18 cellular contexts compared by ENCODE assay signal in the genomic region with DNA sequence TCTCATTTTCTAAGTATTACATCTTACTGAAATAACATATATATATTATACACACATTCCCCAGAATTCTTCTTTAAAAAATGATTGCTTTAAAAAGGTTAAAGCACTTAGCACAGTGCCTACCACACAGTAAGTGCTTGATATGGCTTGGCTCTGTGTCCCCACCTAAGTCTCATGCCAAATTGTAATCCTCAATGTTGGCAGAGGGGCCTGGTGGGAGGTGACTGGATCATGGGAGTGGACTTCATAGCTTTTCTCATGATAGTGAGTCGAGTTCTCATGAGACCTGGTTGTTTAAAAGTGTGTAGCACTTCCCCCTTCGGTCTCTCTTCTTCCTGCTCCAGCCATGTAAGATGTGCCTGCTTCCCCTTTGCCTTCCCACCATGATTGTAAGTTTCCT. TPM values are rescaled to one million over a fixed set of nuclear protein-coding genes. Genes with fewer than 3 reads are reported as not detected.
"Had no signal": no experiment of that assay in that cellular context is flagged by ENCODE, and none has a peak within 500 bp of the region (broad histone marks: within the 10 kb centered on the region; RNA-seq: fewer than 3 reads in every experiment).

No MANE protein-coding gene starts in this region.

- H3K27ac ChIP-seq: testis had no signal

- DNase-seq: activated CD4-positive, alpha-beta T cell treated with anti-CD3 and anti-CD28 coated beads, Interleukin-2, amount 50 U/mL, for 48 hours; activated CD4-positive, CD25-positive, alpha-beta regulatory T cell treated with anti-CD3 and anti-CD28 coated beads, Interleukin-2, amount 50 U/mL, for 72 hours; activated CD8-positive, alpha-beta memory T cell treated with anti-CD3 and anti-CD28 coated beads, Interleukin-2, amount 10 ng/mL, durations not matched to agents 7 days and 5 days; activated effector memory CD4-positive, alpha-beta T cell treated with anti-CD3 and anti-CD28 coated beads, Interleukin-2, amount 50 U/mL, for 16 hours; activated T-cell treated with anti-CD3 and anti-CD28 coated beads, Interleukin-2, amount 50 U/mL, for 24 hours; anterior cingulate cortex; hypothalamus; midbrain; posterior cingulate gyrus; stimulated activated CD4-positive, alpha-beta T cell treated with anti-CD3 and anti-CD28 coated beads, Interleukin-12 subunit alpha, Interleukin-12 subunit beta, amount 100 ng/mL, for 4 hours; stimulated activated CD4-positive, alpha-beta T cell treated with anti-CD3 and anti-CD28 coated beads, Interleukin-2, amount 100 ng/mL, for 48 hours; stimulated activated naive CD4-positive, alpha-beta T cell treated with Interleukin-2 at 50 U/mL for 16 hours; testis had no signal

- H3K4me1 ChIP-seq: testis had no signal

- H3K9me3 ChIP-seq: testis had no signal

- H3K27me3 ChIP-seq: testis had no signal

- ATAC-seq: activated CD8-positive, alpha-beta memory T cell treated with anti-CD3 and anti-CD28 coated beads, Interleukin-2, amount 10 ng/mL, durations not matched to agents 7 days and 5 days; sciatic nerve had no signal

- H3K4me3 ChIP-seq: lung, testis had no signal

RNA-seq across cellular contexts. Expression of a gene that starts 6.2 kb away (rescaled TPM):
- total RNA-seq: activated CD8-positive, alpha-beta memory T cell treated with anti-CD3 and anti-CD28 coated beads, Interleukin-2, amount 10 ng/mL, durations not matched to agents 7 days and 5 days; bronchial epithelial cell; endothelial cell of umbilical vein; T-helper 2 cell treated with Interferon-gamma antibody and Interleukin-4, amounts not matched to agents 100 ng/mL and 5 ng/mL, for 36 hours had no signal

RNA-seq across cellular contexts. Expression of a gene that starts 7.1 kb away (rescaled TPM):
- total RNA-seq: activated CD8-positive, alpha-beta memory T cell treated with anti-CD3 and anti-CD28 coated beads, Interleukin-2, amount 10 ng/mL, durations not matched to agents 7 days and 5 days; bronchial epithelial cell; endothelial cell of umbilical vein; T-helper 2 cell treated with Interferon-gamma antibody and Interleukin-4, amounts not matched to agents 100 ng/mL and 5 ng/mL, for 36 hours; testis had no signal
- polyA plus RNA-seq: endothelial cell of umbilical vein had no signal

RNA-seq across cellular contexts. Expression of a gene that starts 13.3 kb away (rescaled TPM):
- total RNA-seq: activated CD8-positive, alpha-beta memory T cell treated with anti-CD3 and anti-CD28 coated beads, Interleukin-2, amount 10 ng/mL, durations not matched to agents 7 days and 5 days; sciatic nerve; T-helper 2 cell treated with Interferon-gamma antibody and Interleukin-4, amounts not matched to agents 100 ng/mL and 5 ng/mL, for 36 hours had no signal
